ENCODE assay signal across 18 cellular contexts in the genomic region with DNA sequence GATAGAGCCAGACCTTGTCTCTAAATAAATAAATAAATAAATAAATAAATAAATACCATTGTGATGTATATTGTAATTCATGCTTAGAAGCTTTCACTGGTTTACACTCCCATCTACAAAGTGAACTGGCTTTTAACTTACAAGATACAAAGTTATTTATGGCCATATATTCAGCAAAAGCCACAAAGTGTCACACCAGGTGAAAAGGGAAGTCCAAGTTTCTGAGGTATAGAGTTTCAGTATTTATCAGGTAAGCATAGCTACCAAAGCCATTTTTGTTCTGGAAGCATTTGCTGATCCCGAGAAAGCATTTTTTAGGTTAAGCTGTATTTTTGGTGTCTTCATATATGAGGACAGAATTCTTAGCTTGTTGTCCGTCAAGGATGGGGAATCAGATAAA. TPM values are rescaled to one million over a fixed set of nuclear protein-coding genes. Genes with fewer than 3 reads are reported as not detected.
DNase-seq lines count a peak whose midpoint lies in the region; ATAC-seq and TF ChIP-seq lines count a peak whose summit lies in the region.
"Had no signal": no experiment of that assay in that cellular context is flagged by ENCODE, and none has a peak within 500 bp of the region (broad histone marks: within the 10 kb centered on the region; RNA-seq: fewer than 3 reads in every experiment).

No MANE protein-coding gene starts in this region.

- intact Hi-C loops in OCI-LY7 (cut with micrococcal nuclease; ENCODE audit: unreplicated experiment), result no loop called here
- intact Hi-C loops in activated naive CD4-positive, alpha-beta T cell treated with anti-CD3 and anti-CD28 coated beads for 36 hours (cut with micrococcal nuclease), result no loop called here

- H3K27ac Mint-ChIP-seq in memory B cell, result peak overlapping the region; percentile 55
- no peak overlapping the region for H3K27ac Mint-ChIP-seq in activated naive CD4-positive, alpha-beta T cell treated with anti-CD3 and anti-CD28 coated beads for 36 hours
- H3K27ac Mint-ChIP-seq: CD14-positive monocyte; CD4-positive, alpha-beta memory T cell; GM23338; HFFc6 had no signal

- H3K36me3 Mint-ChIP-seq in memory B cell, result no peaks in the 10 kb centered on the region
- no peaks in the 10 kb centered on the region for H3K36me3 Mint-ChIP-seq in activated naive CD4-positive, alpha-beta T cell treated with anti-CD3 and anti-CD28 coated beads for 36 hours (ENCODE audit: low read depth)
- H3K36me3 Mint-ChIP-seq: CD14-positive monocyte; CD4-positive, alpha-beta memory T cell had no signal

- POLR2A ChIA-PET in OCI-LY7 (lab: Charles Lee), result interaction anchor here (0.7 to 2.2 kb wide), 3 partner anchors 11 to 27 kb away, joined by 3 to 6 read pairs (median 4); no protein-coding TSS in a partner anchor

- H3K9ac ChIP-seq in Karpas-422 (ENCODE audit: low read length), result no peak overlapping the region
- H3K9ac ChIP-seq: BLaER1 had no signal

- TF ChIP-seq CTCF in GM12865 (IDR thresholded peaks at IDR 0.05; ENCODE audit: insufficient read depth, low read depth, low read length, missing control alignments) (no peak), OCI-LY7 (conservative IDR thresholded peaks at IDR 0.05; ENCODE audit: low read length) (no peak)

- CTCF ChIA-PET in OCI-LY7 (lab: Charles Lee; ENCODE audit: unreplicated experiment), result no interaction called here
- CTCF ChIA-PET in activated naive CD4-positive, alpha-beta T cell treated with anti-CD3 and anti-CD28 coated beads for 36 hours (lab: Charles Lee), result interaction anchor here (0.7 kb wide), 1 partner anchor 43 kb away, joined by 3 read pairs; no protein-coding TSS in a partner anchor

- no TSS peak for BruUV-seq in OCI-LY7 (replicated peaks; lab: Mats Ljungman, UMichigan)

- no peaks in the 10 kb centered on the region for H3K9me3 Mint-ChIP-seq in memory B cell
- H3K9me3 Mint-ChIP-seq in activated naive CD4-positive, alpha-beta T cell treated with anti-CD3 and anti-CD28 coated beads for 36 hours, result no peaks in the 10 kb centered on the region
- H3K9me3 Mint-ChIP-seq: CD14-positive monocyte; CD4-positive, alpha-beta memory T cell; GM23338; HFFc6 had no signal

- H3K27me3 Mint-ChIP-seq in memory B cell, result no peaks in the 10 kb centered on the region
- no peaks in the 10 kb centered on the region for H3K27me3 Mint-ChIP-seq in activated naive CD4-positive, alpha-beta T cell treated with anti-CD3 and anti-CD28 coated beads for 36 hours (ENCODE audit: low read depth)

- H3K4me2 ChIP-seq in Karpas-422 (ENCODE audit: low read depth, low read length, poor library complexity, severe bottlenecking), result peak overlapping the region; percentile 49
- H3K4me2 ChIP-seq in OCI-LY7 (ENCODE audit: low read length), result peak overlapping the region; percentile 32; the same call in 1 of the 2 replicates
- H3K4me2 ChIP-seq: BLaER1, GM23338 had no signal

- peaks cover 5% of the 10 kb centered on the region for H3K4me1 Mint-ChIP-seq in memory B cell
- H3K4me1 Mint-ChIP-seq in activated naive CD4-positive, alpha-beta T cell treated with anti-CD3 and anti-CD28 coated beads for 36 hours (ENCODE audit: low read depth), result no peaks in the 10 kb centered on the region
- H3K4me1 Mint-ChIP-seq: CD14-positive monocyte; CD4-positive, alpha-beta memory T cell; GM23338 had no signal

- peak; percentile 77 for ATAC-seq in memory B cell (ENCODE audit: low read depth)
- no peak for ATAC-seq in HG03571 (IDR thresholded peaks at IDR 0.05; ENCODE audit: unreplicated experiment)
- ATAC-seq: GM23338 had no signal

- H3K4me1 ChIP-seq in Karpas-422 (ENCODE audit: low read length) (peaks cover 12% of the 10 kb centered on the region), OCI-LY7 (ENCODE audit: insufficient read depth, low read length, poor library complexity, severe bottlenecking) (peaks cover 10% of the 10 kb centered on the region)
- H3K4me1 ChIP-seq: BLaER1 had no signal

- no peaks in the 10 kb centered on the region for H3K27me3 ChIP-seq in Karpas-422 (ENCODE audit: low read length)
- H3K27me3 ChIP-seq: BLaER1 had no signal

- H4K20me1 ChIP-seq in Karpas-422 (ENCODE audit: insufficient read depth, low read depth, low read length), result no peaks in the 10 kb centered on the region
- no peaks in the 10 kb centered on the region for H4K20me1 ChIP-seq in OCI-LY7 (ENCODE audit: insufficient read depth, low read length)
- H4K20me1 ChIP-seq: BLaER1 had no signal

- H3K9me2 ChIP-seq in Karpas-422 (replicated peaks; ENCODE audit: insufficient read depth, low read length) (no peaks in the 10 kb centered on the region), OCI-LY7 (ENCODE audit: insufficient read depth, low read length) (no peaks in the 10 kb centered on the region)

- no peaks in the 10 kb centered on the region for H3K36me3 ChIP-seq in Karpas-422 (ENCODE audit: insufficient read depth, low read length)
- H3K36me3 ChIP-seq in OCI-LY7 (ENCODE audit: insufficient read depth, low read length), result no peaks in the 10 kb centered on the region
- H3K36me3 ChIP-seq: BLaER1 had no signal

- H3K27ac ChIP-seq in Karpas-422 (ENCODE audit: low read length), result no peak overlapping the region
- H3K27ac ChIP-seq in OCI-LY7 (ENCODE audit: low read depth, low read length, poor library complexity, severe bottlenecking), result no peak overlapping the region
- H3K27ac ChIP-seq: BLaER1 had no signal

- H3K4me3 Mint-ChIP-seq in memory B cell, result no peak overlapping the region
- H3K4me3 Mint-ChIP-seq in activated naive CD4-positive, alpha-beta T cell treated with anti-CD3 and anti-CD28 coated beads for 36 hours, result no peak overlapping the region
- H3K4me3 Mint-ChIP-seq: CD14-positive monocyte; CD4-positive, alpha-beta memory T cell; GM23338; HFFc6 had no signal

- DNase-seq in GM12865 (ENCODE audit: low read depth) (peak; percentile 12), Karpas-422 (no peak), OCI-LY7 (ENCODE audit: low spot score) (no peak), memory B cell (ENCODE audit: low spot score in 2 of 2) (no peak), mesenteric fat pad (ENCODE audit: low spot score) (no peak), medulla oblongata (ENCODE audit: extremely low spot score) (no peak)
- no peak for DNase-seq in activated naive CD4-positive, alpha-beta T cell treated with anti-CD3 and anti-CD28 coated beads for 36 hours
- DNase-seq: 8988T; CD4-positive, alpha-beta memory T cell; DMS153; DMS79; GF-D8; HCEC 1CT; HFFc6 had no signal

- no peak overlapping the region for H2AFZ ChIP-seq in Karpas-422 (ENCODE audit: low read length)
- H2AFZ ChIP-seq in OCI-LY7 (ENCODE audit: low read length), result no peak overlapping the region
- H2AFZ ChIP-seq: GM23338 had no signal

- H3K9me3 ChIP-seq in Karpas-422 (ENCODE audit: low read length), result no peaks in the 10 kb centered on the region
- H3K9me3 ChIP-seq in OCI-LY7 (ENCODE audit: low read length), result no peaks in the 10 kb centered on the region
- H3K9me3 ChIP-seq: BLaER1 had no signal

- H3K79me2 ChIP-seq in Karpas-422 (ENCODE audit: low read length) (no peaks in the 10 kb centered on the region), OCI-LY7 (ENCODE audit: insufficient read depth, low read depth, low read length) (no peaks in the 10 kb centered on the region)

- H3K4me3 ChIP-seq in GM12865 (ENCODE audit: low read depth, low read length) (no peak overlapping the region), Karpas-422 (ENCODE audit: low read length) (no peak overlapping the region), OCI-LY7 (ENCODE audit: low read depth, low read length, poor library complexity, severe bottlenecking) (no peak overlapping the region)
- H3K4me3 ChIP-seq: BLaER1, GM23338 had no signal

RNA-seq across cellular contexts. Expression of a gene that starts 22.1 kb away (rescaled TPM):
- 261 and 285 TPM in 2 replicates for total RNA-seq in Karpas-422 (2014; rRNA removed; shearing (Covaris generic); ENCODE audit: low replicate concordance)
- 37.2 and 46.9 TPM in 2 replicates for total RNA-seq in OCI-LY7 (2014; rRNA removed; shearing (Covaris generic))
- total RNA-seq in OCI-LY7 (2022) (31.7 and 34.9 TPM in 2 replicates), mesenteric fat pad (50.1 TPM)
- 1 to 10 TPM; 4.6 to 4.7 TPM for total RNA-seq in activated naive CD4-positive, alpha-beta T cell treated with anti-CD3 and anti-CD28 coated beads for 36 hours

RNA-seq across cellular contexts. Expression of a gene that starts 38.4 kb away (rescaled TPM):
- total RNA-seq in Karpas-422 (2014; rRNA removed; shearing (Covaris generic); ENCODE audit: low replicate concordance), result 63.2 and 84.8 TPM in 2 replicates
- total RNA-seq in OCI-LY7 (2014; rRNA removed; shearing (Covaris generic)), result 19.3 and 24.4 TPM in 2 replicates
- total RNA-seq in OCI-LY7 (2022) (55.4 and 62.7 TPM in 2 replicates), mesenteric fat pad (123 TPM)
- total RNA-seq in activated naive CD4-positive, alpha-beta T cell treated with anti-CD3 and anti-CD28 coated beads for 36 hours, result 10 to 100 TPM; 48.7 to 50.2 TPM
